15 cellular contexts compared by ENCODE assay signal in genomic region chr16:49932943-49933342, GRCh38.
DNase-seq lines count a peak whose midpoint lies in the region; ATAC-seq, FAIRE-seq and TF ChIP-seq lines count a peak whose summit lies in the region.
"Had no signal": no experiment of that assay in that cellular context is flagged by ENCODE, and none has a peak within 500 bp of the region (broad histone marks: within the 10 kb centered on the region; RNA-seq: fewer than 3 reads in every experiment).

No MANE protein-coding gene starts in this region.

- H3K4me3 ChIP-seq in GM23248 (no peak overlapping the region), brain microvascular endothelial cell (ENCODE audit: low read depth, low read length) (no peak overlapping the region), heart right ventricle (no peak overlapping the region)

- in situ Hi-C loops in GM23248 (cut with MboI) (no loop called here), brain microvascular endothelial cell (cut with HindIII; ENCODE audit: low pct_ligation_motif_present, low sequenced_read_pairs) (no loop called here), GM13976 (cut with MboI; ENCODE audit: low sequenced_read_pairs, unreplicated experiment) (no loop called here)

- H3K27me3 ChIP-seq in GM23248 (replicated peaks; ENCODE audit: insufficient read depth) (no peaks in the 10 kb centered on the region), brain microvascular endothelial cell (replicated peaks) (no peaks in the 10 kb centered on the region), heart right ventricle (peaks cover 0 to 9% (median 0%) of the 10 kb centered on the region in 7 donors)

- ATAC-seq in heart right ventricle (peak in 6 of 8 donors; percentile 51 to 73 (median 60)), sciatic nerve (peak; percentile 72), HG02981 (IDR thresholded peaks at IDR 0.05; ENCODE audit: unreplicated experiment) (no peak)

- no peaks in the 10 kb centered on the region for H3F3A ChIP-seq in GM23248 (ENCODE audit: insufficient read depth)

- H3K9me2 ChIP-seq in GM23248 (ENCODE audit: insufficient read depth), result no peaks in the 10 kb centered on the region

- H4K20me1 ChIP-seq in GM23248 (ENCODE audit: insufficient read depth), result no peaks in the 10 kb centered on the region

- no peak for FAIRE-seq in RCC 7860 (lab: Jason Lieb, UNC)
- FAIRE-seq: GM18507 had no signal

- no peak overlapping the region for H3K4me2 ChIP-seq in GM23248 (ENCODE audit: unreplicated experiment)

- H3K4me1 ChIP-seq in GM23248 (ENCODE audit: insufficient read depth), result no peaks in the 10 kb centered on the region
- peaks cover 0 to 14% (median 0%) of the 10 kb centered on the region in 9 donors for H3K4me1 ChIP-seq in heart right ventricle

- H3K9me3 ChIP-seq in GM23248 (ENCODE audit: low read depth) (no peaks in the 10 kb centered on the region), heart right ventricle (no peaks in the 10 kb centered on the region)

- no peak overlapping the region for H3K27ac ChIP-seq in GM23248
- H3K27ac ChIP-seq in brain microvascular endothelial cell, result no peak overlapping the region
- no peak overlapping the region for H3K27ac ChIP-seq in heart right ventricle

- TF ChIP-seq CTCF in brain microvascular endothelial cell (IDR thresholded peaks at IDR 0.05; ENCODE audit: low read depth, low read length, missing control alignments) (no peak), heart right ventricle (IDR thresholded peaks at IDR 0.05) (no peak), GM13976 (IDR thresholded peaks at IDR 0.05; ENCODE audit: borderline replicate concordance, control extremely low read depth, extremely low read depth, insufficient read depth, missing control alignments) (no peak)

- no peaks in the 10 kb centered on the region for H3K36me3 ChIP-seq in GM23248 (ENCODE audit: low read depth)
- H3K36me3 ChIP-seq in brain microvascular endothelial cell (replicated peaks), result no peaks in the 10 kb centered on the region
- no peaks in the 10 kb centered on the region for H3K36me3 ChIP-seq in heart right ventricle

- H3K9ac ChIP-seq in GM23248, result no peak overlapping the region

- H3K79me2 ChIP-seq in GM23248 (ENCODE audit: insufficient read depth), result no peaks in the 10 kb centered on the region

- intact Hi-C loops in heart right ventricle (cut with DNase I), result no loop called here
- intact Hi-C loops in sciatic nerve (cut with DNase I), result no loop called here

- no peak overlapping the region for H2AFZ ChIP-seq in GM23248

- DNase-seq in GM23248 (peak; percentile 47), brain microvascular endothelial cell (peak; percentile 17), heart right ventricle (peak in 1 of 2 donors; percentile 19), sciatic nerve (ENCODE audit: low spot score) (peak; percentile 46), RCC 7860 (ENCODE audit: low spot score) (no peak), GM13976 (ENCODE audit: low spot score) (no peak), T-helper 9 cell (no peak)
- DNase-seq: activated naive CD4-positive, alpha-beta T cell; effector CD8-positive, alpha-beta T cell; GDM1; NCI-H2107; NK-92 treated with Interleukin-12 subunit alpha and Interleukin-12 subunit beta, amount 100 ng/mL, for 24 hours; SW 1271 had no signal

- WGBS in GM23248 (ENCODE audit: low coverage in 1 of 2, low lambda C conversion rate in 2 of 2, missing lambda C conversion rate in 2 of 2), 2 experiments, result 0 to 5% methylated on average over 4 of the region's 4 CpGs
- WGBS in heart right ventricle, 2 donors, result 11 to 23% methylated on average over 4 of the region's 4 CpGs

Comparison
In these comparisons a context has a peak if more than half of its experiments do, and no peak if none do; other contexts are left out.
1. DNase-seq: peak in GM23248 (single experiment), brain microvascular endothelial cell (single experiment) and sciatic nerve (single experiment); none in RCC 7860 (single experiment), GM13976 (single experiment) and T-helper 9 cell (single experiment).